ENCODE assay signal across 1 cellular context in the genomic region with DNA sequence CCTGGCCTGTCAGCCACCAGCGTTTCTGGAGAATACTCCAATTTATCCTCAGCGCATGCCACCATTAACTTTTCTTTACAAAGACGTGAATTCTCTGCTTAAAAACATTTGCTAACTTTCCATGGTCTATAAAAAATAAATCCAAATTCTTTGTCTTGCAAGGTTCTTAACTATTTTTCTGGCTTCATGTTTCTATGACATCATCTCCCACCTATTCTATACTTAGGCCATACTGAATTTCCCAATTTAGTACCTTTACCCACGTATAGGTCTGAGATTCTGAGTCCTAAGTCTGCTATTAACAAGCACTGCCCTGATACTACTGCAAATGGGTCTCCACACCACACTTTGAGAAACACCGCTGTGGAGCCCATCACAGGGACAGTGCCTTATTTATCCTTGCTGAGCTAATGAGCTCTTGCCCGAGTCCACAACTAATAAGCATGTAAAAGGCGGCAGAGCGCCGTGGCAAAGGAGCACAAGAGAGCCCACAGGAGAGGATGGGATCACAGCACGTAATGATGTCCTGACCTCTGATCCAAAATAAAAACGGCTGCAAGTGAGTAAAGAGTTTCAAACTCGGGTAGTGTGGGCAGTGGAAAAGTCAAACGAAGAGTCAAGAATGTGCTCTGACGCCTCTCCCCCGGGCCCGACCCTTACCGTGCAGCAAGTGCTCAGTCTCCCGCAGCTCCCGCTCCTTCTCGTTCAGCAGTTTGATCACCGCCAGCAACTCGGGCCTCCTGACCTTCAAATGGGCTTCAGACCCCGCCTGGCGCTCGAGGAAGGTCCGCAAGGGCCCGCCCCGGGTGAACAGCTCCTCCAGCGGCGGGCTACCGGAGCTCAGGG.
TF ChIP-seq lines count a peak whose summit lies in the region.

No MANE protein-coding gene starts in this region.

TF ChIP-seq in HCT116, 20 proteins besides CTCF, POLR2A, EP300 and RAD21:
- TF ChIP-seq SIN3A (IDR thresholded peaks at IDR 0.05; ENCODE audit: low read depth) (peak; percentile 33; the same call in 1 of the 2 replicates), SRF (IDR thresholded peaks at IDR 0.05; ENCODE audit: low read depth) (no peak), ZFX (IDR thresholded peaks at IDR 0.05) (peak; percentile 68; the same call in 1 of the 2 replicates)
- TF ChIP-seq, protein P1, sequence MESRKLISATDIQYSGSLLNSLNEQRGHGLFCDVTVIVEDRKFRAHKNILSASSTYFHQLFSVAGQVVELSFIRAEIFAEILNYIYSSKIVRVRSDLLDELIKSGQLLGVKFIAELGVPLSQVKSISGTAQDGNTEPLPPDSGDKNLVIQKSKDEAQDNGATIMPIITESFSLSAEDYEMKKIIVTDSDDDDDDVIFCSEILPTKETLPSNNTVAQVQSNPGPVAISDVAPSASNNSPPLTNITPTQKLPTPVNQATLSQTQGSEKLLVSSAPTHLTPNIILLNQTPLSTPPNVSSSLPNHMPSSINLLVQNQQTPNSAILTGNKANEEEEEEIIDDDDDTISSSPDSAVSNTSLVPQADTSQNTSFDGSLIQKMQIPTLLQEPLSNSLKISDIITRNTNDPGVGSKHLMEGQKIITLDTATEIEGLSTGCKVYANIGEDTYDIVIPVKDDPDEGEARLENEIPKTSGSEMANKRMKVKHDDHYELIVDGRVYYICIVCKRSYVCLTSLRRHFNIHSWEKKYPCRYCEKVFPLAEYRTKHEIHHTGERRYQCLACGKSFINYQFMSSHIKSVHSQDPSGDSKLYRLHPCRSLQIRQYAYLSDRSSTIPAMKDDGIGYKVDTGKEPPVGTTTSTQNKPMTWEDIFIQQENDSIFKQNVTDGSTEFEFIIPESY (IDR thresholded peaks at IDR 0.05; ENCODE audit: extremely low read depth, insufficient replicate concordance, low read length), result no peak
